Comparison of ENCODE assay signal across 1 cellular context in genomic region chr19:11434703-11435056, GRCh38.
TF ChIP-seq lines count a peak whose summit lies in the region.

No MANE protein-coding gene starts in this region.

TF ChIP-seq in GM12878, 131 proteins besides CTCF, POLR2A, EP300 and RAD21:
- 0 out of 2 replicates have a peak, but pooled peaks have one; percentile 14 for TF ChIP-seq DPF2 (IDR thresholded peaks at IDR 0.05)
- no peak for TF ChIP-seq KDM1A (IDR thresholded peaks at IDR 0.05; ENCODE audit: borderline replicate concordance)
- TF ChIP-seq NR2F1 (conservative IDR thresholded peaks at IDR 0.05), result peak; percentile 66
- TF ChIP-seq SMARCA5 (IDR thresholded peaks at IDR 0.05), result 0 out of 2 replicates have a peak, but pooled peaks have one; percentile 20
- 0 out of 2 replicates have a peak, but pooled peaks have one; percentile 30 for TF ChIP-seq ZNF207 (IDR thresholded peaks at IDR 0.05; ENCODE audit: borderline replicate concordance)
- peak; percentile 59; the same call in 1 of the 2 replicates for TF ChIP-seq LARP7 (IDR thresholded peaks at IDR 0.05)
